27 cellular contexts compared by ENCODE assay signal in the genomic region with DNA sequence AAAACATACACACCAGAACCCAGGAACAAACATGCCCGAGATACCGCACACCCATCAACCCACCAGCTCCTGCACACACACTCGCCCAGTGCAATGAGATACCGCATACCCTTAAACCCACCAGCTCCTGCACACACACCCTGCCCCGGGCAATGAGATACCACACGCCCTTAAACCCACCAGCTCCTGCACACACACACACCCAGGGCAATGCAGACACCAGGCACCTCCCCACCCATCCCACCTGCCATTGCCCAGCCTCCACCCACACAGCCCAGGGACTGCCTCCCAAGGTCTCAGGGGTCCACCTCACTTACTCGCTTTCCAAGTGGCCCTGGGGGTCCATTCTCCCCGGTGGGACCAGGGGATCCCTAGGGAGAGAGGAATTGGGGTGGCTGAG. TPM values are rescaled to one million over a fixed set of nuclear protein-coding genes. Genes with fewer than 3 reads are reported as not detected.
"Had no signal": no experiment of that assay in that cellular context is flagged by ENCODE, and none has a peak within 500 bp of the region (broad histone marks: within the 10 kb centered on the region; RNA-seq: fewer than 3 reads in every experiment).

No MANE protein-coding gene starts in this region.

- H3K9ac ChIP-seq: SK-N-SH had no signal

- H3K4me3 ChIP-seq: ascending aorta, body of pancreas, SJCRH30 had no signal

- H3K4me1 ChIP-seq: ascending aorta, body of pancreas, SJCRH30 had no signal

- H3K9me3 ChIP-seq: ascending aorta, body of pancreas, SJCRH30, SK-N-SH had no signal

- H3K27me3 ChIP-seq: ascending aorta, body of pancreas, SJCRH30 had no signal

- ATAC-seq: activated CD4-positive, CD25-positive, alpha-beta regulatory T cell treated with anti-CD3 and anti-CD28 coated beads, Interleukin-2, amount 50 U/mL, for 24 hours; activated CD8-positive, alpha-beta T cell treated with anti-CD3 and anti-CD28 coated beads for 36 hours; activated naive CD8-positive, alpha-beta T cell treated with anti-CD3 and anti-CD28 coated beads, Interleukin-2, amount 50 U/mL, for 24 hours; body of pancreas; Panc1 had no signal

- H3K27ac ChIP-seq: ascending aorta, body of pancreas, SJCRH30, WERI-Rb-1 had no signal

- H3K4me2 ChIP-seq: SK-N-SH had no signal

- DNase-seq: activated CD4-positive, alpha-beta T cell treated with anti-CD3 and anti-CD28 coated beads for 4 hours; activated CD8-positive, alpha-beta memory T cell treated with anti-CD3 and anti-CD28 coated beads, Interleukin-2, amount 50 U/mL, for 48 hours; activated CD8-positive, alpha-beta T cell treated with anti-CD3 and anti-CD28 coated beads for 36 hours; activated naive CD4-positive, alpha-beta T cell treated with Interleukin-2 at 50 U/mL for 16 hours; activated naive CD8-positive, alpha-beta T cell treated with anti-CD3 and anti-CD28 coated beads, Interleukin-2, amount 50 U/mL, for 24 hours; activated T-cell treated with anti-CD3 and anti-CD28 coated beads, Interleukin-2, amount 50 U/mL, for 1 hour; amniotic stem cell; body of pancreas; central memory CD4-positive, alpha-beta T cell; Kasumi-1; NCI-H1048; NCI-H146; NCI-H187 treated with DMSO at 0.1 percent for 48 hours; NCI-H2081 treated with DMSO at 0.1 percent for 48 hours; NCI-H2171; NCI-H2227 treated with DMSO at 0.1 percent for 48 hours; NCI-H526; NCI-H82; Right ventricle myocardium superior; RPMI8226; SJCRH30; SK-N-SH; T-helper 1 cell; WERI-Rb-1 had no signal

- H3K36me3 ChIP-seq: ascending aorta, SJCRH30, WERI-Rb-1 had no signal

RNA-seq across cellular contexts. Expression of gene HSD17B8, which starts 36.3 kb away (rescaled TPM):
- total RNA-seq: ascending aorta had no signal
